ENCODE assay signal across 1 cellular context in the genomic region with DNA sequence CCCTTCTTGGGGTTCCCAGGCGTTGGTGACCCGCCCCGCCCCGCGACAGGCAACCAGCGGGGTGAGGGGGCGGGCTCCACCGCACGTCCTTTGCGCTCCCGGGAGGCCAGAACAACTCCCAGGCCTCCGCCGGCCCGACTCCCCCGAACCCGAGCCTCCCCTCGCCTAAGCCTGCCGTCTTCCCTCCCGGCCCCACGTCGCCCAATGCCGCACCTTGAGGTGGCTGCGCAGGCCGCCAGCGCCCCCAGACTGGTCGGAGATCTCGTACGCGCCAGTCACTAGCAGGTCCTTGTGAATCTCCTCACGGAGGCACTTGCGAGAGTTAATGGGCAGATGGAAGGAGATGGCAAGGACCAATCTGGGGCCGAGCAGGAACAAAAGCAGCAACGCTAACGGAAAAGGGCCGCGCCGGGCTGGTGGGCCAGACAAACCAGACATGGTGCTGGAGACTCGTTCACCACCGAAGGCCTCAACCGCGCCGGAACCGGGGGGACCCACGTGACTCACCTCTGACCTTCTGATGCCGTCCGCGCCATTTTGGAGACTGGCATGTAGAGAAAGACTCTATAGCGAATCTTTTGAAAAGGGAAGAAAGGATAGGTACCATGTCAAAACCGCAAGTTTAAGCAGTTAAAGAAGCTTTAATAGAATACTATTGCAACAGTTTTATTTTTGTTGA.
TF ChIP-seq lines count a peak whose summit lies in the region.

A gene (minus strand): TSS at position 471 of the 679 bp plus-strand sequence. CDS start 33 bp downstream, at position 438.

TF ChIP-seq in H1, 55 proteins besides CTCF, POLR2A, EP300 and RAD21 (continued from another document):
- TF ChIP-seq NANOG (IDR thresholded peaks at IDR 0.05; ENCODE audit: insufficient read depth, low read depth, low read length, poor library complexity, severe bottlenecking) (no peak), CTBP2 (IDR thresholded peaks at IDR 0.05; ENCODE audit: borderline replicate concordance, insufficient read depth, insufficient read length, low read length) (no peak), TEAD4 (IDR thresholded peaks at IDR 0.05; ENCODE audit: low read depth, low read length) (no peak), SRF (IDR thresholded peaks at IDR 0.05; ENCODE audit: low read depth, low read length) (no peak), ASH2L (IDR thresholded peaks at IDR 0.05; ENCODE audit: low read length) (peak; percentile 96), CBX8 (IDR thresholded peaks at IDR 0.05; ENCODE audit: borderline replicate concordance, low read depth, low read length) (no peak), GABPA (IDR thresholded peaks at IDR 0.05; ENCODE audit: borderline replicate concordance, insufficient read depth, low read length) (peak; percentile 81), RXRA (IDR thresholded peaks at IDR 0.05; ENCODE audit: insufficient read depth, low read depth, low read length) (no peak), BRCA1 (IDR thresholded peaks at IDR 0.05; ENCODE audit: low read depth, low read length) (no peak), MAFK (IDR thresholded peaks at IDR 0.05; ENCODE audit: low read depth, low read length) (no peak), EZH2 (IDR thresholded peaks at IDR 0.05; ENCODE audit: low read depth, low read length, severe bottlenecking) (no peak), SIRT6 (IDR thresholded peaks at IDR 0.05; ENCODE audit: low read length) (no peak), SP2 (IDR thresholded peaks at IDR 0.05; ENCODE audit: low read length) (no peak), KDM1A (IDR thresholded peaks at IDR 0.05; ENCODE audit: borderline replicate concordance, low read length) (no peak), RFX5 (IDR thresholded peaks at IDR 0.05; ENCODE audit: borderline replicate concordance, low read depth, low read length) (no peak), SIN3A (conservative IDR thresholded peaks at IDR 0.05 in 1 of 2, IDR thresholded peaks at IDR 0.05 in 1 of 2; ENCODE audit: low read depth in 1 of 2, low read length in 2 of 2) (peak in 1 of 2 experiments; percentile 54; a peak in 2 of 4 replicates), TAF1 (IDR thresholded peaks at IDR 0.05; ENCODE audit: low read depth, low read length) (peak; percentile 78), POU5F1 (IDR thresholded peaks at IDR 0.05; ENCODE audit: low read depth, low read length) (no peak), CREB1 (IDR thresholded peaks at IDR 0.05) (peak; percentile 50; the same call in 1 of the 2 replicates), SUZ12 (IDR thresholded peaks at IDR 0.05; ENCODE audit: low read length) (no peak), FOSL1 (IDR thresholded peaks at IDR 0.05; ENCODE audit: insufficient read depth, low read depth, low read length) (no peak), CBX5 (IDR thresholded peaks at IDR 0.05; ENCODE audit: low read depth, low read length) (no peak), ZNF274 (IDR thresholded peaks at IDR 0.05; ENCODE audit: borderline replicate concordance, extremely low read depth, low read length) (no peak), NRF1 (IDR thresholded peaks at IDR 0.05; ENCODE audit: low read depth, low read length) (no peak), TAF7 (optimal IDR thresholded peaks at IDR 0.05; ENCODE audit: borderline replicate concordance, low read depth, low read length) (peak; percentile 61), SP1 (IDR thresholded peaks at IDR 0.05; ENCODE audit: low read depth, low read length) (no peak), PHF8 (conservative IDR thresholded peaks at IDR 0.05; ENCODE audit: low read depth, low read length) (peak; percentile 84), JUN (IDR thresholded peaks at IDR 0.05; ENCODE audit: low read depth, low read length) (no peak), CHD1 (IDR thresholded peaks at IDR 0.05; ENCODE audit: low read depth, low read length) (no peak), CHD2 (IDR thresholded peaks at IDR 0.05; ENCODE audit: low read length) (peak; percentile 79), HDAC2 (IDR thresholded peaks at IDR 0.05; ENCODE audit: borderline replicate concordance in 1 of 2, low read depth in 2 of 2, low read length in 2 of 2) (peak in 1 of 2 experiments; percentile 85; a peak in 2 of 4 replicates), SIX5 (IDR thresholded peaks at IDR 0.05; ENCODE audit: low read depth, low read length) (peak; percentile 63), KDM5A (IDR thresholded peaks at IDR 0.05; ENCODE audit: low read length) (peak; percentile 22; the same call in 1 of the 2 replicates), POLR2AphosphoS5 (IDR thresholded peaks at IDR 0.05; ENCODE audit: low read depth, low read length) (0 out of 2 replicates have a peak, but pooled peaks have one; percentile 69), EGR1 (IDR thresholded peaks at IDR 0.05; ENCODE audit: borderline replicate concordance, low read depth, low read length) (peak; percentile 71; the same call in 1 of the 2 replicates), TCF12 (IDR thresholded peaks at IDR 0.05; ENCODE audit: low read depth, low read length) (no peak), RBBP5 (IDR thresholded peaks at IDR 0.05; ENCODE audit: borderline replicate concordance, low read depth, low read length) (peak; percentile 78; the same call in 1 of the 2 replicates), GTF2F1 (IDR thresholded peaks at IDR 0.05; ENCODE audit: borderline replicate concordance, low read depth, low read length) (no peak), KDM4A (IDR thresholded peaks at IDR 0.05; ENCODE audit: low read depth, low read length, severe bottlenecking) (peak; percentile 81), YY1 (IDR thresholded peaks at IDR 0.05; ENCODE audit: low read depth, low read length) (peak; percentile 100), SAP30 (IDR thresholded peaks at IDR 0.05; ENCODE audit: insufficient read depth, insufficient replicate concordance, low read length) (peak; percentile 66), BCL11A (IDR thresholded peaks at IDR 0.05; ENCODE audit: low read depth in 2 of 2, low read length in 2 of 2) (no peak), TBP (IDR thresholded peaks at IDR 0.05; ENCODE audit: low read depth, low read length) (no peak; the same call in none of the 2 replicates), SP4 (IDR thresholded peaks at IDR 0.05; ENCODE audit: low read length) (0 out of 2 replicates have a peak, but pooled peaks have one; percentile 66), HDAC6 (IDR thresholded peaks at IDR 0.05; ENCODE audit: low read depth, low read length) (no peak), CEBPB (IDR thresholded peaks at IDR 0.05; ENCODE audit: low read depth, low read length) (no peak), BACH1 (IDR thresholded peaks at IDR 0.05; ENCODE audit: low read length) (no peak), RNF2 (IDR thresholded peaks at IDR 0.05; ENCODE audit: borderline replicate concordance, low read depth, low read length, missing control alignments, poor library complexity, severe bottlenecking) (no peak)
- TF ChIP-seq, protein P1, sequence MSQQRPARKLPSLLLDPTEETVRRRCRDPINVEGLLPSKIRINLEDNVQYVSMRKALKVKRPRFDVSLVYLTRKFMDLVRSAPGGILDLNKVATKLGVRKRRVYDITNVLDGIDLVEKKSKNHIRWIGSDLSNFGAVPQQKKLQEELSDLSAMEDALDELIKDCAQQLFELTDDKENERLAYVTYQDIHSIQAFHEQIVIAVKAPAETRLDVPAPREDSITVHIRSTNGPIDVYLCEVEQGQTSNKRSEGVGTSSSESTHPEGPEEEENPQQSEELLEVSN (IDR thresholded peaks at IDR 0.05): peak; percentile 22; the same call in 1 of the 2 replicates
- TF ChIP-seq, protein P2, sequence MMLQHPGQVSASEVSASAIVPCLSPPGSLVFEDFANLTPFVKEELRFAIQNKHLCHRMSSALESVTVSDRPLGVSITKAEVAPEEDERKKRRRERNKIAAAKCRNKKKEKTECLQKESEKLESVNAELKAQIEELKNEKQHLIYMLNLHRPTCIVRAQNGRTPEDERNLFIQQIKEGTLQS (IDR thresholded peaks at IDR 0.05; ENCODE audit: insufficient read depth, low read depth, low read length): peak; percentile 80
- TF ChIP-seq, protein P3, sequence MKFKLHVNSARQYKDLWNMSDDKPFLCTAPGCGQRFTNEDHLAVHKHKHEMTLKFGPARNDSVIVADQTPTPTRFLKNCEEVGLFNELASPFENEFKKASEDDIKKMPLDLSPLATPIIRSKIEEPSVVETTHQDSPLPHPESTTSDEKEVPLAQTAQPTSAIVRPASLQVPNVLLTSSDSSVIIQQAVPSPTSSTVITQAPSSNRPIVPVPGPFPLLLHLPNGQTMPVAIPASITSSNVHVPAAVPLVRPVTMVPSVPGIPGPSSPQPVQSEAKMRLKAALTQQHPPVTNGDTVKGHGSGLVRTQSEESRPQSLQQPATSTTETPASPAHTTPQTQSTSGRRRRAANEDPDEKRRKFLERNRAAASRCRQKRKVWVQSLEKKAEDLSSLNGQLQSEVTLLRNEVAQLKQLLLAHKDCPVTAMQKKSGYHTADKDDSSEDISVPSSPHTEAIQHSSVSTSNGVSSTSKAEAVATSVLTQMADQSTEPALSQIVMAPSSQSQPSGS (IDR thresholded peaks at IDR 0.05; ENCODE audit: low read length): 0 out of 2 replicates have a peak, but pooled peaks have one; percentile 66
- TF ChIP-seq, protein P4, sequence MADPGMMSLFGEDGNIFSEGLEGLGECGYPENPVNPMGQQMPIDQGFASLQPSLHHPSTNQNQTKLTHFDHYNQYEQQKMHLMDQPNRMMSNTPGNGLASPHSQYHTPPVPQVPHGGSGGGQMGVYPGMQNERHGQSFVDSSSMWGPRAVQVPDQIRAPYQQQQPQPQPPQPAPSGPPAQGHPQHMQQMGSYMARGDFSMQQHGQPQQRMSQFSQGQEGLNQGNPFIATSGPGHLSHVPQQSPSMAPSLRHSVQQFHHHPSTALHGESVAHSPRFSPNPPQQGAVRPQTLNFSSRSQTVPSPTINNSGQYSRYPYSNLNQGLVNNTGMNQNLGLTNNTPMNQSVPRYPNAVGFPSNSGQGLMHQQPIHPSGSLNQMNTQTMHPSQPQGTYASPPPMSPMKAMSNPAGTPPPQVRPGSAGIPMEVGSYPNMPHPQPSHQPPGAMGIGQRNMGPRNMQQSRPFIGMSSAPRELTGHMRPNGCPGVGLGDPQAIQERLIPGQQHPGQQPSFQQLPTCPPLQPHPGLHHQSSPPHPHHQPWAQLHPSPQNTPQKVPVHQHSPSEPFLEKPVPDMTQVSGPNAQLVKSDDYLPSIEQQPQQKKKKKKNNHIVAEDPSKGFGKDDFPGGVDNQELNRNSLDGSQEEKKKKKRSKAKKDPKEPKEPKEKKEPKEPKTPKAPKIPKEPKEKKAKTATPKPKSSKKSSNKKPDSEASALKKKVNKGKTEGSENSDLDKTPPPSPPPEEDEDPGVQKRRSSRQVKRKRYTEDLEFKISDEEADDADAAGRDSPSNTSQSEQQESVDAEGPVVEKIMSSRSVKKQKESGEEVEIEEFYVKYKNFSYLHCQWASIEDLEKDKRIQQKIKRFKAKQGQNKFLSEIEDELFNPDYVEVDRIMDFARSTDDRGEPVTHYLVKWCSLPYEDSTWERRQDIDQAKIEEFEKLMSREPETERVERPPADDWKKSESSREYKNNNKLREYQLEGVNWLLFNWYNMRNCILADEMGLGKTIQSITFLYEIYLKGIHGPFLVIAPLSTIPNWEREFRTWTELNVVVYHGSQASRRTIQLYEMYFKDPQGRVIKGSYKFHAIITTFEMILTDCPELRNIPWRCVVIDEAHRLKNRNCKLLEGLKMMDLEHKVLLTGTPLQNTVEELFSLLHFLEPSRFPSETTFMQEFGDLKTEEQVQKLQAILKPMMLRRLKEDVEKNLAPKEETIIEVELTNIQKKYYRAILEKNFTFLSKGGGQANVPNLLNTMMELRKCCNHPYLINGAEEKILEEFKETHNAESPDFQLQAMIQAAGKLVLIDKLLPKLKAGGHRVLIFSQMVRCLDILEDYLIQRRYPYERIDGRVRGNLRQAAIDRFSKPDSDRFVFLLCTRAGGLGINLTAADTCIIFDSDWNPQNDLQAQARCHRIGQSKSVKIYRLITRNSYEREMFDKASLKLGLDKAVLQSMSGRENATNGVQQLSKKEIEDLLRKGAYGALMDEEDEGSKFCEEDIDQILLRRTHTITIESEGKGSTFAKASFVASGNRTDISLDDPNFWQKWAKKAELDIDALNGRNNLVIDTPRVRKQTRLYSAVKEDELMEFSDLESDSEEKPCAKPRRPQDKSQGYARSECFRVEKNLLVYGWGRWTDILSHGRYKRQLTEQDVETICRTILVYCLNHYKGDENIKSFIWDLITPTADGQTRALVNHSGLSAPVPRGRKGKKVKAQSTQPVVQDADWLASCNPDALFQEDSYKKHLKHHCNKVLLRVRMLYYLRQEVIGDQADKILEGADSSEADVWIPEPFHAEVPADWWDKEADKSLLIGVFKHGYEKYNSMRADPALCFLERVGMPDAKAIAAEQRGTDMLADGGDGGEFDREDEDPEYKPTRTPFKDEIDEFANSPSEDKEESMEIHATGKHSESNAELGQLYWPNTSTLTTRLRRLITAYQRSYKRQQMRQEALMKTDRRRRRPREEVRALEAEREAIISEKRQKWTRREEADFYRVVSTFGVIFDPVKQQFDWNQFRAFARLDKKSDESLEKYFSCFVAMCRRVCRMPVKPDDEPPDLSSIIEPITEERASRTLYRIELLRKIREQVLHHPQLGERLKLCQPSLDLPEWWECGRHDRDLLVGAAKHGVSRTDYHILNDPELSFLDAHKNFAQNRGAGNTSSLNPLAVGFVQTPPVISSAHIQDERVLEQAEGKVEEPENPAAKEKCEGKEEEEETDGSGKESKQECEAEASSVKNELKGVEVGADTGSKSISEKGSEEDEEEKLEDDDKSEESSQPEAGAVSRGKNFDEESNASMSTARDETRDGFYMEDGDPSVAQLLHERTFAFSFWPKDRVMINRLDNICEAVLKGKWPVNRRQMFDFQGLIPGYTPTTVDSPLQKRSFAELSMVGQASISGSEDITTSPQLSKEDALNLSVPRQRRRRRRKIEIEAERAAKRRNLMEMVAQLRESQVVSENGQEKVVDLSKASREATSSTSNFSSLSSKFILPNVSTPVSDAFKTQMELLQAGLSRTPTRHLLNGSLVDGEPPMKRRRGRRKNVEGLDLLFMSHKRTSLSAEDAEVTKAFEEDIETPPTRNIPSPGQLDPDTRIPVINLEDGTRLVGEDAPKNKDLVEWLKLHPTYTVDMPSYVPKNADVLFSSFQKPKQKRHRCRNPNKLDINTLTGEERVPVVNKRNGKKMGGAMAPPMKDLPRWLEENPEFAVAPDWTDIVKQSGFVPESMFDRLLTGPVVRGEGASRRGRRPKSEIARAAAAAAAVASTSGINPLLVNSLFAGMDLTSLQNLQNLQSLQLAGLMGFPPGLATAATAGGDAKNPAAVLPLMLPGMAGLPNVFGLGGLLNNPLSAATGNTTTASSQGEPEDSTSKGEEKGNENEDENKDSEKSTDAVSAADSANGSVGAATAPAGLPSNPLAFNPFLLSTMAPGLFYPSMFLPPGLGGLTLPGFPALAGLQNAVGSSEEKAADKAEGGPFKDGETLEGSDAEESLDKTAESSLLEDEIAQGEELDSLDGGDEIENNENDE (IDR thresholded peaks at IDR 0.05; ENCODE audit: insufficient replicate concordance, low read length): no peak
- TF ChIP-seq, protein P5, sequence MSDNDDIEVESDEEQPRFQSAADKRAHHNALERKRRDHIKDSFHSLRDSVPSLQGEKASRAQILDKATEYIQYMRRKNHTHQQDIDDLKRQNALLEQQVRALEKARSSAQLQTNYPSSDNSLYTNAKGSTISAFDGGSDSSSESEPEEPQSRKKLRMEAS (IDR thresholded peaks at IDR 0.05): peak; percentile 77; the same call in 1 of the 2 replicates
- TF ChIP-seq, protein P6, sequence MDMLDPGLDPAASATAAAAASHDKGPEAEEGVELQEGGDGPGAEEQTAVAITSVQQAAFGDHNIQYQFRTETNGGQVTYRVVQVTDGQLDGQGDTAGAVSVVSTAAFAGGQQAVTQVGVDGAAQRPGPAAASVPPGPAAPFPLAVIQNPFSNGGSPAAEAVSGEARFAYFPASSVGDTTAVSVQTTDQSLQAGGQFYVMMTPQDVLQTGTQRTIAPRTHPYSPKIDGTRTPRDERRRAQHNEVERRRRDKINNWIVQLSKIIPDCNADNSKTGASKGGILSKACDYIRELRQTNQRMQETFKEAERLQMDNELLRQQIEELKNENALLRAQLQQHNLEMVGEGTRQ (IDR thresholded peaks at IDR 0.05; ENCODE audit: low read length): peak; percentile 94
